In the genomic region with DNA sequence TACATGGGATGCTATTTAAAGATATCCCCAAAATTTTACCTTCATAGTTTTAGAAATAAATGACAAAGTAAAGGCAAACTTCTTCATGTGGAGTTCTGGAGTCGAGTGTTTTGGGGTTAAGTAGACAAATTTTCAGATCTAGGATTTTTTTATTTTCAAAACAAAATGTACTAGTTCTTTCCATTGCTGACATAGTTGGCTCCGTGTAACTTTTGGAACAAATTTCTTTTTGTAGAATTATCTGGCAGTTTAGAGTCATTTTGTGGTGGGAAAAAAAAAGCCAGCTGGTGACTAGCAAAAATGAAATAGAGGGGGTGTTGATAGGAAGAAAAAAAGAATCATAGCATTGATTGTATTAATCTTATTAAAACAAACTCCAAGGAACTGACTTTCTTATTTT, we compare ENCODE assay signal across 1 cellular context.
TF ChIP-seq lines count a peak whose summit lies in the region.

No MANE protein-coding gene starts in this region.

TF ChIP-seq in HCT116, 20 proteins besides CTCF, POLR2A, EP300 and RAD21:
- TF ChIP-seq, protein P1, sequence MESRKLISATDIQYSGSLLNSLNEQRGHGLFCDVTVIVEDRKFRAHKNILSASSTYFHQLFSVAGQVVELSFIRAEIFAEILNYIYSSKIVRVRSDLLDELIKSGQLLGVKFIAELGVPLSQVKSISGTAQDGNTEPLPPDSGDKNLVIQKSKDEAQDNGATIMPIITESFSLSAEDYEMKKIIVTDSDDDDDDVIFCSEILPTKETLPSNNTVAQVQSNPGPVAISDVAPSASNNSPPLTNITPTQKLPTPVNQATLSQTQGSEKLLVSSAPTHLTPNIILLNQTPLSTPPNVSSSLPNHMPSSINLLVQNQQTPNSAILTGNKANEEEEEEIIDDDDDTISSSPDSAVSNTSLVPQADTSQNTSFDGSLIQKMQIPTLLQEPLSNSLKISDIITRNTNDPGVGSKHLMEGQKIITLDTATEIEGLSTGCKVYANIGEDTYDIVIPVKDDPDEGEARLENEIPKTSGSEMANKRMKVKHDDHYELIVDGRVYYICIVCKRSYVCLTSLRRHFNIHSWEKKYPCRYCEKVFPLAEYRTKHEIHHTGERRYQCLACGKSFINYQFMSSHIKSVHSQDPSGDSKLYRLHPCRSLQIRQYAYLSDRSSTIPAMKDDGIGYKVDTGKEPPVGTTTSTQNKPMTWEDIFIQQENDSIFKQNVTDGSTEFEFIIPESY (IDR thresholded peaks at IDR 0.05; ENCODE audit: extremely low read depth, insufficient replicate concordance, low read length): no peak
- no peak for TF ChIP-seq EZH2 (IDR thresholded peaks at IDR 0.05)
- TF ChIP-seq ZFX (IDR thresholded peaks at IDR 0.05): no peak
- TF ChIP-seq, protein P2, sequence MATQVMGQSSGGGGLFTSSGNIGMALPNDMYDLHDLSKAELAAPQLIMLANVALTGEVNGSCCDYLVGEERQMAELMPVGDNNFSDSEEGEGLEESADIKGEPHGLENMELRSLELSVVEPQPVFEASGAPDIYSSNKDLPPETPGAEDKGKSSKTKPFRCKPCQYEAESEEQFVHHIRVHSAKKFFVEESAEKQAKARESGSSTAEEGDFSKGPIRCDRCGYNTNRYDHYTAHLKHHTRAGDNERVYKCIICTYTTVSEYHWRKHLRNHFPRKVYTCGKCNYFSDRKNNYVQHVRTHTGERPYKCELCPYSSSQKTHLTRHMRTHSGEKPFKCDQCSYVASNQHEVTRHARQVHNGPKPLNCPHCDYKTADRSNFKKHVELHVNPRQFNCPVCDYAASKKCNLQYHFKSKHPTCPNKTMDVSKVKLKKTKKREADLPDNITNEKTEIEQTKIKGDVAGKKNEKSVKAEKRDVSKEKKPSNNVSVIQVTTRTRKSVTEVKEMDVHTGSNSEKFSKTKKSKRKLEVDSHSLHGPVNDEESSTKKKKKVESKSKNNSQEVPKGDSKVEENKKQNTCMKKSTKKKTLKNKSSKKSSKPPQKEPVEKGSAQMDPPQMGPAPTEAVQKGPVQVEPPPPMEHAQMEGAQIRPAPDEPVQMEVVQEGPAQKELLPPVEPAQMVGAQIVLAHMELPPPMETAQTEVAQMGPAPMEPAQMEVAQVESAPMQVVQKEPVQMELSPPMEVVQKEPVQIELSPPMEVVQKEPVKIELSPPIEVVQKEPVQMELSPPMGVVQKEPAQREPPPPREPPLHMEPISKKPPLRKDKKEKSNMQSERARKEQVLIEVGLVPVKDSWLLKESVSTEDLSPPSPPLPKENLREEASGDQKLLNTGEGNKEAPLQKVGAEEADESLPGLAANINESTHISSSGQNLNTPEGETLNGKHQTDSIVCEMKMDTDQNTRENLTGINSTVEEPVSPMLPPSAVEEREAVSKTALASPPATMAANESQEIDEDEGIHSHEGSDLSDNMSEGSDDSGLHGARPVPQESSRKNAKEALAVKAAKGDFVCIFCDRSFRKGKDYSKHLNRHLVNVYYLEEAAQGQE (IDR thresholded peaks at IDR 0.05; ENCODE audit: low read depth): no peak
- TF ChIP-seq, protein P3, sequence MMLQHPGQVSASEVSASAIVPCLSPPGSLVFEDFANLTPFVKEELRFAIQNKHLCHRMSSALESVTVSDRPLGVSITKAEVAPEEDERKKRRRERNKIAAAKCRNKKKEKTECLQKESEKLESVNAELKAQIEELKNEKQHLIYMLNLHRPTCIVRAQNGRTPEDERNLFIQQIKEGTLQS (IDR thresholded peaks at IDR 0.05): no peak
- TF ChIP-seq CBX3 (IDR thresholded peaks at IDR 0.05; ENCODE audit: low read depth): no peak
- no peak for TF ChIP-seq CEBPB (IDR thresholded peaks at IDR 0.05; ENCODE audit: low read depth)
- TF ChIP-seq JUND (IDR thresholded peaks at IDR 0.05): no peak
- no peak for TF ChIP-seq ZNF274 (IDR thresholded peaks at IDR 0.05; ENCODE audit: low read depth, low read length)
- TF ChIP-seq FOSL1 (IDR thresholded peaks at IDR 0.05; ENCODE audit: low read depth): no peak
- no peak for TF ChIP-seq TCF7L2 (IDR thresholded peaks at IDR 0.05; ENCODE audit: borderline replicate concordance, extremely low read depth, insufficient read depth, insufficient read length)
- no peak for TF ChIP-seq EZH2phosphoT487 (IDR thresholded peaks at IDR 0.05; ENCODE audit: borderline replicate concordance)
- TF ChIP-seq ELF1 (IDR thresholded peaks at IDR 0.05; ENCODE audit: borderline replicate concordance, low read depth): no peak
- TF ChIP-seq SIN3A (IDR thresholded peaks at IDR 0.05; ENCODE audit: low read depth): no peak
- TF ChIP-seq SRF (IDR thresholded peaks at IDR 0.05; ENCODE audit: low read depth): no peak
- TF ChIP-seq POLR2AphosphoS5 (IDR thresholded peaks at IDR 0.05; ENCODE audit: low read depth, low read length): no peak
